1 cellular context compared by ENCODE assay signal in genomic region chr6:139490482-139490881, GRCh38.
TF ChIP-seq lines count a peak whose summit lies in the region.

No MANE protein-coding gene starts in this region.

TF ChIP-seq in HepG2, 621 proteins besides CTCF, POLR2A, EP300 and RAD21 (continued from another document):
- TF ChIP-seq ARID5B (CRISPR knock-in tag; IDR thresholded peaks at IDR 0.05): peak; percentile 50
- no peak for TF ChIP-seq KMT2A (CRISPR knock-in tag; IDR thresholded peaks at IDR 0.05)
- TF ChIP-seq XRCC5 (optimal IDR thresholded peaks at IDR 0.05; ENCODE audit: low read length): no peak
- TF ChIP-seq ISL2 (CRISPR knock-in tag; IDR thresholded peaks at IDR 0.05): 0 out of 2 replicates have a peak, but pooled peaks have one; percentile 23
- TF ChIP-seq IRF2 (CRISPR knock-in tag; IDR thresholded peaks at IDR 0.05): 0 out of 2 replicates have a peak, but pooled peaks have one; percentile 53
- peak; percentile 47 for TF ChIP-seq CEBPG (CRISPR knock-in tag; IDR thresholded peaks at IDR 0.05)
- no peak for TF ChIP-seq EZH2 (conservative IDR thresholded peaks at IDR 0.05; ENCODE audit: low read depth, low read length)
